16 cellular contexts compared by ENCODE assay signal in the genomic region with DNA sequence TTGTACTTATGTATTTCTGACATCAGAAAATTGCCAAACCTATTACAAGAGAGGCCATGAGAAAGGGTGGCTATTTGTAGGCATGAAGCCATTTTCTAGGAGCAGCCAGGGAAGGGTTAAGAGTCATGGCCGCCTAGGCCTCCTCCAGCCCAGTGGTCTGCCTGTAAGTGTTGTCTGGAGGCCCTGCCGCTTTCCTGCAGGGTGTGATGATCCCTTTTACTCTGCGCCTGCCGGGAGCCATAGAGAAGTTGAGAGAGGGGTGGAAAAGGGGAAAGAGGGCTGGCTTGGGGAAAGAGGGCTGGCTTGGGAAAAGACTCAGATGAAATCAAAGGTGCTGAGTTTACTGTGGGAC. TPM values are rescaled to one million over a fixed set of nuclear protein-coding genes. Genes with fewer than 3 reads are reported as not detected.
DNase-seq lines count a peak whose midpoint lies in the region; ATAC-seq and TF ChIP-seq lines count a peak whose summit lies in the region.
"Had no signal": no experiment of that assay in that cellular context is flagged by ENCODE, and none has a peak within 500 bp of the region (broad histone marks: within the 10 kb centered on the region; RNA-seq: fewer than 3 reads in every experiment).

No MANE protein-coding gene starts in this region.

- H3K9ac ChIP-seq in Karpas-422 (ENCODE audit: low read length): no peak overlapping the region
- no peak overlapping the region for H3K9ac ChIP-seq in neural progenitor cell
- H3K9ac ChIP-seq: SK-N-SH had no signal

- H3K9me3 Mint-ChIP-seq in endothelial cell (ENCODE audit: unreplicated experiment): no peaks in the 10 kb centered on the region
- H3K9me3 Mint-ChIP-seq in neural progenitor cell: no peaks in the 10 kb centered on the region

- peak; percentile 6 for DNase-seq in G401 (ENCODE audit: low spot score)
- no peak for DNase-seq in Karpas-422
- no peak for DNase-seq in endothelial cell (ENCODE audit: low spot score)
- DNase-seq in neural progenitor cell (ENCODE audit: low spot score): peak; percentile 14
- no peak for DNase-seq in effector CD8-positive, alpha-beta T cell (lab: John Stamatoyannopoulos, UW)
- no peak for DNase-seq in SIG-M5 treated with dmso at 0.1 percent for 504 hours (lab: John Stamatoyannopoulos, UW; ENCODE audit: unreplicated experiment)
- DNase-seq in activated naive CD4-positive, alpha-beta T cell (lab: John Stamatoyannopoulos, UW): no peak
- DNase-seq: activated CD4-positive, CD25-positive, alpha-beta regulatory T cell treated with anti-CD3 and anti-CD28 coated beads, Interleukin-2, amount 50 U/mL, for 72 hours; amniotic stem cell; NCI-H526 treated with DMSO at 0.1 percent for 48 hours; occipital lobe; SK-N-SH had no signal

- no peaks in the 10 kb centered on the region for H3K27me3 ChIP-seq in Karpas-422 (ENCODE audit: low read length)
- no peaks in the 10 kb centered on the region for H3K27me3 ChIP-seq in neural progenitor cell
- H3K27me3 ChIP-seq: gastroesophageal sphincter, right lobe of liver, transverse colon had no signal

- no peak for ATAC-seq in GM18907 (IDR thresholded peaks at IDR 0.05; ENCODE audit: unreplicated experiment)

- no peaks in the 10 kb centered on the region for H3K27me3 Mint-ChIP-seq in endothelial cell (ENCODE audit: unreplicated experiment)
- peaks cover 5% of the 10 kb centered on the region for H3K27me3 Mint-ChIP-seq in neural progenitor cell (ENCODE audit: insufficient read depth, low read depth)

- H3K4me3 Mint-ChIP-seq in endothelial cell (ENCODE audit: unreplicated experiment): no peak overlapping the region
- no peak overlapping the region for H3K4me3 Mint-ChIP-seq in neural progenitor cell

- H3F3A ChIP-seq in neural progenitor cell (ENCODE audit: low read depth): peaks cover 9% of the 10 kb centered on the region

- H3K27ac ChIP-seq in Karpas-422 (ENCODE audit: low read length) (no peak overlapping the region), neural progenitor cell (no peak overlapping the region)
- H3K27ac ChIP-seq: gastroesophageal sphincter, transverse colon had no signal

- no peaks in the 10 kb centered on the region for H3K79me2 ChIP-seq in Karpas-422 (ENCODE audit: low read length)
- no peaks in the 10 kb centered on the region for H3K79me2 ChIP-seq in neural progenitor cell (ENCODE audit: low read depth)

- H2AFZ ChIP-seq in Karpas-422 (ENCODE audit: low read length) (peak overlapping the region; percentile 40; the same call in 1 of the 2 replicates), neural progenitor cell (replicated peaks) (no peak overlapping the region)

- no peaks in the 10 kb centered on the region for H3K9me2 ChIP-seq in Karpas-422 (replicated peaks; ENCODE audit: insufficient read depth, low read length)
- H3K9me2 ChIP-seq: SK-N-SH had no signal

- in situ Hi-C loops in G401 (cut with HindIII; ENCODE audit: low sequenced_read_pairs): no loop called here

- H3K4me1 ChIP-seq in Karpas-422 (ENCODE audit: low read length): peaks cover 15% of the 10 kb centered on the region
- H3K4me1 ChIP-seq in neural progenitor cell: no peaks in the 10 kb centered on the region

- TF ChIP-seq CTCF in endothelial cell (IDR thresholded peaks at IDR 0.05; ENCODE audit: unreplicated experiment): no peak
- no peak for TF ChIP-seq CTCF in neural progenitor cell (IDR thresholded peaks at IDR 0.05)

- H3K9me3 ChIP-seq in Karpas-422 (ENCODE audit: low read length) (no peaks in the 10 kb centered on the region), neural progenitor cell (ENCODE audit: low read depth) (no peaks in the 10 kb centered on the region)
- H3K9me3 ChIP-seq: gastroesophageal sphincter, right lobe of liver, SK-N-SH, transverse colon had no signal

- H3K4me2 ChIP-seq in Karpas-422 (ENCODE audit: low read depth, low read length, poor library complexity, severe bottlenecking): no peak overlapping the region
- no peak overlapping the region for H3K4me2 ChIP-seq in neural progenitor cell
- H3K4me2 ChIP-seq: SK-N-SH had no signal

- H4K20me1 ChIP-seq in Karpas-422 (ENCODE audit: insufficient read depth, low read depth, low read length) (no peaks in the 10 kb centered on the region), neural progenitor cell (ENCODE audit: low read depth) (no peaks in the 10 kb centered on the region)

- H3K4me3 ChIP-seq in Karpas-422 (ENCODE audit: low read length) (no peak overlapping the region), neural progenitor cell (no peak overlapping the region)

- H3K36me3 Mint-ChIP-seq in endothelial cell (ENCODE audit: low read depth, unreplicated experiment) (no peaks in the 10 kb centered on the region), neural progenitor cell (no peaks in the 10 kb centered on the region)

- H3K27ac Mint-ChIP-seq in endothelial cell (ENCODE audit: unreplicated experiment) (peak overlapping the region; percentile 74), neural progenitor cell (peak overlapping the region; percentile 65)

- H3K36me3 ChIP-seq in Karpas-422 (ENCODE audit: insufficient read depth, low read length): no peaks in the 10 kb centered on the region
- no peaks in the 10 kb centered on the region for H3K36me3 ChIP-seq in neural progenitor cell
- H3K36me3 ChIP-seq: gastroesophageal sphincter, right lobe of liver, transverse colon had no signal

- H3K4me1 Mint-ChIP-seq in endothelial cell (ENCODE audit: unreplicated experiment) (peaks cover 4% of the 10 kb centered on the region), neural progenitor cell (peaks cover 11% of the 10 kb centered on the region)

RNA-seq across cellular contexts. Expression of gene KCTD6, which starts 29.1 kb away (rescaled TPM):
- 15.1 and 17.5 TPM in 2 replicates for total RNA-seq in G401 (2014; rRNA removed; shearing (Covaris generic))
- total RNA-seq in Karpas-422 (2014; rRNA removed; shearing (Covaris generic); ENCODE audit: low replicate concordance): 7.9 and 17.9 TPM in 2 replicates
- total RNA-seq in endothelial cell (ENCODE audit: unreplicated experiment): 11.9 TPM
- 29.3 and 39.6 TPM in 2 replicates for total RNA-seq in neural progenitor cell (ENCODE audit: low replicate concordance)

RNA-seq across cellular contexts. Expression of gene PDHB, which starts 29.2 kb away (rescaled TPM):
- total RNA-seq in G401 (2014; rRNA removed; shearing (Covaris generic)): 341 and 345 TPM in 2 replicates
- 61.6 and 130 TPM in 2 replicates for total RNA-seq in Karpas-422 (2014; rRNA removed; shearing (Covaris generic); ENCODE audit: low replicate concordance)
- total RNA-seq in endothelial cell (ENCODE audit: unreplicated experiment) (72.8 TPM), neural progenitor cell (ENCODE audit: low replicate concordance) (155 and 203 TPM in 2 replicates)

Comparison
In these comparisons a context has a peak if more than half of its experiments do, and no peak if none do; other contexts are left out.
1. DNase-seq: peak in G401 (single experiment) and neural progenitor cell (single experiment); none in Karpas-422 (single experiment), endothelial cell (single experiment), effector CD8-positive, alpha-beta T cell (single experiment), SIG-M5 treated with dmso at 0.1 percent for 504 hours (single experiment) and activated naive CD4-positive, alpha-beta T cell (0 of 4).